In the genomic region with DNA sequence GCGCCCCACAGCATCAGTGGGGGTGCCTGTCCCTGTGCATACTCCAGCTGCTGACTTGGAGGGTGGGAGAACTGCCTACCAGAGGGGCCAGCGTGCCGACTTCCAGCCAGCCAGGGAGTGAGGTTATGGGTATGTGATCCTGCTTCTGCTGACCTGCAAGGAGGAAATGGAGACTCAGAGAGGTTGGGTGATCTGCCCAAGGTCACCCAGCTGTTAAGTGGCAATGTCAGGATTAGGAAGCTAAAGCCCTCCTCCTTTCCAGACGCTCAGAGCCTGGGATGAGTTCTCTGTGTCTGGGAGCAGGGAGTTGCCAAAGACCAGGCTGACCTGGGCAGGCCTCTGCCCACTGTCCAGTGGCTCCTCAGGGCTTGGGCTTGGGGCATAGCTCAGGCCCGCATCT, we compare ENCODE assay signal across 21 cellular contexts.
DNase-seq lines count a peak whose midpoint lies in the region; ATAC-seq, FAIRE-seq and TF ChIP-seq lines count a peak whose summit lies in the region.
"Had no signal": no experiment of that assay in that cellular context is flagged by ENCODE, and none has a peak within 500 bp of the region (broad histone marks: within the 10 kb centered on the region; RNA-seq: fewer than 3 reads in every experiment).

No MANE protein-coding gene starts in this region.

- TF ChIP-seq POLR2A in A549 (IDR thresholded peaks at IDR 0.05; ENCODE audit: low read length) (no peak), IMR-90 (IDR thresholded peaks at IDR 0.05; ENCODE audit: low read depth, low read length) (no peak)

- peak overlapping the region; percentile 64; the same call in 1 of the 2 replicates for H3K4ac ChIP-seq in IMR-90 (ENCODE audit: low read depth, low read length)

- TF ChIP-seq RAD21 in A549 (conservative IDR thresholded peaks at IDR 0.05 in 1 of 2, IDR thresholded peaks at IDR 0.05 in 1 of 2) (no peak), IMR-90 (IDR thresholded peaks at IDR 0.05; ENCODE audit: low read length) (no peak)

- WGBS in A549 (ENCODE audit: missing lambda C conversion rate), result 81% methylated on average over 5 of the region's 5 CpGs
- 13% methylated on average over 3 of the region's 5 CpGs; no CpG with 5 or more reads in 1 of the 2 experiments for WGBS in IMR-90 (ENCODE audit: extremely low coverage in 2 of 2, insufficient read length in 1 of 2), 2 experiments

- H3K9me1 ChIP-seq in IMR-90 (ENCODE audit: insufficient read depth, low read length), result peaks cover 48% of the 10 kb centered on the region

- H2AK5ac ChIP-seq in IMR-90 (ENCODE audit: low read depth, low read length), result no peak overlapping the region

- CTCF ChIA-PET in A549 (lab: Yijun Ruan, JAX) (interaction anchor here (1.1 to 1.5 kb wide), 3 partner anchors 54 to 210 kb away, joined by 3 to 4 read pairs (median 3); no protein-coding TSS in a partner anchor), IMR-90 (lab: Yijun Ruan, JAX) (no interaction called here)

- H3K79me1 ChIP-seq in IMR-90 (ENCODE audit: low read depth in 1 of 2, low read length in 2 of 2), result peaks cover 34 to 89% of the 10 kb centered on the region in 2 experiments

- no peak overlapping the region for H2AK9ac ChIP-seq in IMR-90 (replicated peaks; ENCODE audit: low read depth, low read length, poor library complexity)

- H3K4me3 ChIP-seq in A549, result no peak overlapping the region
- H3K4me3 ChIP-seq in IMR-90 (ENCODE audit: insufficient read depth, low read depth, low read length), result no peak overlapping the region
- no peak overlapping the region for H3K4me3 ChIP-seq in osteoblast (ENCODE audit: insufficient read depth, low read length)
- H3K4me3 ChIP-seq: HAP-1 had no signal

- H3K4me1 ChIP-seq in A549 (peaks cover 69% of the 10 kb centered on the region), IMR-90 (ENCODE audit: control insufficient read depth, insufficient read depth, low read length) (peaks cover 17% of the 10 kb centered on the region), osteoblast (ENCODE audit: insufficient read depth, low read length) (peaks cover 6% of the 10 kb centered on the region)

- H3K56ac ChIP-seq in IMR-90 (ENCODE audit: extremely low read depth, insufficient read depth, low read length), result no peak overlapping the region

- no peak overlapping the region for H2AFZ ChIP-seq in IMR-90 (replicated peaks; ENCODE audit: low read length, poor library complexity)
- H2AFZ ChIP-seq in osteoblast (ENCODE audit: low read length), result no peak overlapping the region

- no peak overlapping the region for H2BK15ac ChIP-seq in IMR-90 (ENCODE audit: low read depth, low read length)

- DNase-seq in A549 (ENCODE audit: low read depth in 1 of 2, low spot score in 1 of 2), result no peak
- DNase-seq in IMR-90, result no peak
- DNase-seq in glutamatergic neuron, result no peak
- DNase-seq in osteoblast (ENCODE audit: insufficient read length, low spot score, missing footprints), result peak; percentile 63
- DNase-seq in activated effector memory CD4-positive, alpha-beta T cell treated with anti-CD3 and anti-CD28 coated beads, Interleukin-2, amount 50 U/mL, for 16 hours, result no peak
- DNase-seq in activated naive CD8-positive, alpha-beta T cell treated with anti-CD3 and anti-CD28 coated beads for 36 hours, result no peak
- DNase-seq in NCI-H2227 (lab: John Stamatoyannopoulos, UW; ENCODE audit: unreplicated experiment), result no peak
- DNase-seq: CD8-positive, alpha-beta T cell; MV-4-11; NCI-H1417 treated with DMSO at 0.1 percent for 48 hours; NCI-H2029; NCI-H2171 treated with DMSO at 0.1 percent for 48 hours; NCI-H510A; NCI-H82 had no signal

- no TSS peak for BruUV-seq in IMR-90 (replicated peaks; lab: Mats Ljungman, UMichigan)

- no peak overlapping the region for H3K23ac ChIP-seq in IMR-90 (ENCODE audit: low read depth, low read length)

- no peak overlapping the region for H4K5ac ChIP-seq in IMR-90 (ENCODE audit: low read depth, low read length)

- TF ChIP-seq CTCF in A549 (IDR thresholded peaks at IDR 0.05), result no peak
- no peak for TF ChIP-seq CTCF in IMR-90 (conservative IDR thresholded peaks at IDR 0.05; ENCODE audit: low read depth, low read length)
- no peak for TF ChIP-seq CTCF in glutamatergic neuron (IDR thresholded peaks at IDR 0.05; ENCODE audit: partially characterized antibody, unreplicated experiment)
- TF ChIP-seq CTCF in osteoblast (IDR thresholded peaks at IDR 0.05; ENCODE audit: extremely low read depth, low read depth, low read length), result no peak

- H3K4me1 Mint-ChIP-seq in glutamatergic neuron (ENCODE audit: low read depth, unreplicated experiment), result peaks cover 50% of the 10 kb centered on the region
- H3K4me1 Mint-ChIP-seq in activated naive CD8-positive, alpha-beta T cell treated with anti-CD3 and anti-CD28 coated beads for 36 hours, result no peaks in the 10 kb centered on the region
- H3K4me1 Mint-ChIP-seq: B cell had no signal

- intact Hi-C loops in IMR-90 (cut with micrococcal nuclease), result no loop called here

- dilution Hi-C loops in IMR-90 (cut with HindIII; ENCODE audit: low sequenced_read_pairs, unreplicated experiment), result no loop called here

- no peak overlapping the region for H3K14ac ChIP-seq in IMR-90 (replicated peaks; ENCODE audit: low read depth, low read length)

- H3K9me3 Mint-ChIP-seq in glutamatergic neuron (ENCODE audit: unreplicated experiment), result peaks cover 9% of the 10 kb centered on the region
- H3K9me3 Mint-ChIP-seq in activated naive CD8-positive, alpha-beta T cell treated with anti-CD3 and anti-CD28 coated beads for 36 hours, result no peaks in the 10 kb centered on the region
- H3K9me3 Mint-ChIP-seq: CD8-positive, alpha-beta T cell had no signal

- no peak overlapping the region for H2BK5ac ChIP-seq in IMR-90 (ENCODE audit: low read depth, low read length, poor library complexity, severe bottlenecking)

- H3K18ac ChIP-seq in IMR-90 (ENCODE audit: low read depth, low read length), result no peak overlapping the region

- POLR2A ChIA-PET in A549 (lab: Yijun Ruan, JAX) (interaction anchor here (0.5 to 1.3 kb wide), 2 partner anchors 170 to 624 kb away, joined by 4 to 6 read pairs; no protein-coding TSS in a partner anchor), IMR-90 (lab: Charles Lee; ENCODE audit: unreplicated experiment) (no interaction called here)

- H3K9ac ChIP-seq in IMR-90 (ENCODE audit: low read depth, low read length), result no peak overlapping the region

- H2BK120ac ChIP-seq in IMR-90 (ENCODE audit: low read depth, low read length), result no peak overlapping the region

- no peaks in the 10 kb centered on the region for H3K36me3 Mint-ChIP-seq in glutamatergic neuron (ENCODE audit: unreplicated experiment)
- no peaks in the 10 kb centered on the region for H3K36me3 Mint-ChIP-seq in activated naive CD8-positive, alpha-beta T cell treated with anti-CD3 and anti-CD28 coated beads for 36 hours
- H3K36me3 Mint-ChIP-seq: CD8-positive, alpha-beta T cell had no signal

- H4K20me1 ChIP-seq in IMR-90 (ENCODE audit: insufficient read depth, low read length), result peaks cover 71% of the 10 kb centered on the region
- peaks cover 16% of the 10 kb centered on the region for H4K20me1 ChIP-seq in osteoblast (ENCODE audit: insufficient read depth, low read length)

- no peak overlapping the region for H4K8ac ChIP-seq in IMR-90 (ENCODE audit: low read depth in 2 of 2, low read length in 2 of 2)

- no peaks in the 10 kb centered on the region for H3K9me3 ChIP-seq in A549
- no peaks in the 10 kb centered on the region for H3K9me3 ChIP-seq in IMR-90 (ENCODE audit: control insufficient read depth, insufficient read depth, low read length)
- no peaks in the 10 kb centered on the region for H3K9me3 ChIP-seq in osteoblast (ENCODE audit: low read depth, low read length)
- H3K9me3 ChIP-seq: HAP-1 had no signal

- peaks cover 30% of the 10 kb centered on the region for H3K79me2 ChIP-seq in osteoblast (ENCODE audit: insufficient read depth, low read length)

- no peaks in the 10 kb centered on the region for H3K27me3 ChIP-seq in IMR-90 (ENCODE audit: control insufficient read depth, insufficient read depth, low read length)
- H3K27me3 ChIP-seq in osteoblast (ENCODE audit: insufficient read depth, low read length), result no peaks in the 10 kb centered on the region

- FAIRE-seq in A549 (lab: Jason Lieb, UNC), result no peak
- FAIRE-seq: D721Med, G401.6, GM12891, RCC 7860 had no signal

- H2BK20ac ChIP-seq in IMR-90 (ENCODE audit: low read depth, low read length), result no peak overlapping the region

- H3K27ac ChIP-seq in A549 (peak overlapping the region; percentile 39 to 95; a peak in 5 of 6 replicates), IMR-90 (ENCODE audit: insufficient read depth, low read length) (no peak overlapping the region), osteoblast (ENCODE audit: low read depth, low read length) (no peak overlapping the region)

- H3K4me3 Mint-ChIP-seq in glutamatergic neuron (ENCODE audit: unreplicated experiment), result no peak overlapping the region
- H3K4me3 Mint-ChIP-seq in activated naive CD8-positive, alpha-beta T cell treated with anti-CD3 and anti-CD28 coated beads for 36 hours, result no peak overlapping the region
- H3K4me3 Mint-ChIP-seq: B cell; CD8-positive, alpha-beta T cell had no signal

- in situ Hi-C loops in IMR-90 (cut with MboI; ENCODE audit: low sequenced_read_pairs), result no loop called here

- ATAC-seq in A549, result no peak
- ATAC-seq in IMR-90 (ENCODE audit: low read depth), result no peak
- ATAC-seq in HG02981 (IDR thresholded peaks at IDR 0.05; ENCODE audit: unreplicated experiment), result no peak
- ATAC-seq: CD8-positive, alpha-beta T cell had no signal

- no peak overlapping the region for H3K4me2 ChIP-seq in A549
- H3K4me2 ChIP-seq in IMR-90 (ENCODE audit: low read depth, low read length), result no peak overlapping the region
- H3K4me2 ChIP-seq in osteoblast (ENCODE audit: insufficient read depth, low read length), result no peak overlapping the region

- H4K91ac ChIP-seq in IMR-90 (ENCODE audit: insufficient read depth, low read depth, low read length), result no peak overlapping the region

- H3K27ac Mint-ChIP-seq in glutamatergic neuron (ENCODE audit: unreplicated experiment), result peak overlapping the region; percentile 4
- H3K27ac Mint-ChIP-seq in activated naive CD8-positive, alpha-beta T cell treated with anti-CD3 and anti-CD28 coated beads for 36 hours, result no peak overlapping the region
- H3K27ac Mint-ChIP-seq: B cell; CD8-positive, alpha-beta T cell had no signal

- H3K27me3 Mint-ChIP-seq in glutamatergic neuron (ENCODE audit: unreplicated experiment), result peaks cover 11% of the 10 kb centered on the region
- H3K27me3 Mint-ChIP-seq in activated naive CD8-positive, alpha-beta T cell treated with anti-CD3 and anti-CD28 coated beads for 36 hours, result peaks cover 4% of the 10 kb centered on the region
- H3K27me3 Mint-ChIP-seq: B cell had no signal

- peaks cover 2% of the 10 kb centered on the region for H3K36me3 ChIP-seq in IMR-90 (ENCODE audit: control insufficient read depth, insufficient read depth, low read length)
- H3K36me3 ChIP-seq in osteoblast (ENCODE audit: insufficient read depth, low read length), result peaks cover 2% of the 10 kb centered on the region
- H3K36me3 ChIP-seq: HAP-1 had no signal

- TF ChIP-seq EP300 in A549 (IDR thresholded peaks at IDR 0.05), result no peak

TF ChIP-seq in A549, 52 proteins besides CTCF, POLR2A, EP300 and RAD21:
- TF ChIP-seq POLR2AphosphoS2 (conservative IDR thresholded peaks at IDR 0.05; ENCODE audit: low read length), result peak; percentile 54; the same call in 1 of the 2 replicates
- TF ChIP-seq MAZ (IDR thresholded peaks at IDR 0.05; ENCODE audit: borderline replicate concordance, low read depth, low read length), result no peak

TF ChIP-seq in IMR-90, 13 proteins besides CTCF, POLR2A, EP300 and RAD21:
- no peak for TF ChIP-seq NFE2L2 (IDR thresholded peaks at IDR 0.05; ENCODE audit: low read depth, low read length)
- no peak for TF ChIP-seq RCOR1 (IDR thresholded peaks at IDR 0.05; ENCODE audit: insufficient replicate concordance, low read length)

Comparison
In these comparisons a context has a peak if more than half of its experiments do, and no peak if none do; other contexts are left out.
1. H3K27ac ChIP-seq: peak in A549 (2 of 2); none in IMR-90 (single experiment) and osteoblast (single experiment).